In the genomic region with DNA sequence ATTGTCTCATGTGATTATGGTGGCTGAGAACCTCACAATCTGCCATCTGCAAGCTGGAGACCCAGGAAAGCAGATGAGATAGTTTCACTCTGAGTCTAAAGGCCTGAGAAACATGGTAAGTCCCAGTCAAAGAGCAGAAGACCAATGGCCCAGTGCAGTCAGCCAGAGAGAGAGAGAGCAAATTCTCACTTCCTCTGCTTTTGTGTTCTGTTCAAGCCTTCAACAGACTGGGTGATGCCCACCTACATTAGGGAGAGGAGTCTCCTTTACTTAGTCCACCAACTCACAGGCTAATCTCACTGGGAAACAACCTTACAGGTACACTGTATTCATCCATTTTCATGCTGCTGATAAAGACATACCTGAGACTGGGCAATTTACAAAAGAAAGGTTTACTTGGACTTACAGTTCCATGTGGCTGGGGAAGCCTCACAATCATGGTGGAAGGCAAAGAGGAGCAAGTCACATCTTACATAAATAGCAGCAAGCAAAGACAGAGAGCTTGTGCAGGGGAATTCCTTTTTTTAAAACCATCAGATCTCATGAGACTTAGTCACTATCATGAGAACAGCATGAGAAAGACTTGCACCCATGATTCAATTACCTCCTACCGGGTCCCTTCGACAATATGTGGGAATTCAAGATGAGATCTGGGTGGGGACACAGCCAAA, we compare ENCODE assay signal across 14 cellular contexts. TPM values are rescaled to one million over a fixed set of nuclear protein-coding genes. Genes with fewer than 3 reads are reported as not detected.
DNase-seq lines count a peak whose midpoint lies in the region; ATAC-seq and TF ChIP-seq lines count a peak whose summit lies in the region.
"Had no signal": no experiment of that assay in that cellular context is flagged by ENCODE, and none has a peak within 500 bp of the region (broad histone marks: within the 10 kb centered on the region; RNA-seq: fewer than 3 reads in every experiment).

No MANE protein-coding gene starts in this region.

- H3K27ac ChIP-seq in substantia nigra (ENCODE audit: low read depth, low read length, poor library complexity, severe bottlenecking), result no peak overlapping the region
- H3K27ac ChIP-seq: C4-2B had no signal

- no peak for DNase-seq in mucosa of descending colon
- no peak for DNase-seq in BE2C
- DNase-seq in T1000 (lab: John Stamatoyannopoulos, UW), result no peak
- no peak for DNase-seq in substantia nigra (lab: John Stamatoyannopoulos, UW)
- DNase-seq: activated CD8-positive, alpha-beta memory T cell treated with anti-CD3 and anti-CD28 coated beads, Interleukin-2, amount 50 U/mL, for 4 hours; midbrain; NCI-H187 had no signal

- H3K36me3 ChIP-seq in mucosa of descending colon (ENCODE audit: low read depth) (no peaks in the 10 kb centered on the region), BE2C (no peaks in the 10 kb centered on the region)

- TF ChIP-seq CTCF in mucosa of descending colon (IDR thresholded peaks at IDR 0.05) (no peak), BE2C (IDR thresholded peaks at IDR 0.05; ENCODE audit: low read depth, low read length) (no peak)

- no peaks in the 10 kb centered on the region for H3K9me3 ChIP-seq in mucosa of descending colon
- H3K9me3 ChIP-seq in BE2C, result no peaks in the 10 kb centered on the region

- H3K4me1 ChIP-seq in mucosa of descending colon (ENCODE audit: low read depth), result no peaks in the 10 kb centered on the region
- no peaks in the 10 kb centered on the region for H3K4me1 ChIP-seq in BE2C

- intact Hi-C loops in mucosa of descending colon (cut with DNase I, micrococcal nuclease), result no loop called here

- H3K4me3 ChIP-seq in mucosa of descending colon (no peak overlapping the region), BE2C (ENCODE audit: low read depth, low read length) (no peak overlapping the region)

- H3K27me3 ChIP-seq in BE2C, result no peaks in the 10 kb centered on the region

- ATAC-seq in GM18502 (IDR thresholded peaks at IDR 0.05; ENCODE audit: poor library complexity, unreplicated experiment) (peak; percentile 90), GM19452 (IDR thresholded peaks at IDR 0.05; ENCODE audit: unreplicated experiment) (peak; percentile 85), HG02852 (IDR thresholded peaks at IDR 0.05; ENCODE audit: unreplicated experiment) (peak; percentile 88), HG03469 (IDR thresholded peaks at IDR 0.05; ENCODE audit: unreplicated experiment) (peak; percentile 75), mucosa of descending colon (no peak)

RNA-seq across cellular contexts. Expression of a gene that starts 4.7 kb away (rescaled TPM):
- under 1 TPM in 2 of 3 donors, not detected in 1; 0.35 to 0.73 TPM for total RNA-seq in mucosa of descending colon
- polyA plus RNA-seq in BE2C (2012; ENCODE audit: insufficient read depth, insufficient read length, low read depth), result not detected
- total RNA-seq: OCI-LY7 had no signal
- polyA plus RNA-seq: IgD-negative memory B cell had no signal

RNA-seq across cellular contexts. Expression of a gene that starts 27.3 kb away (rescaled TPM):
- 10 to 100 TPM; 47.1 to 56.4 (median 53.5) TPM for total RNA-seq in mucosa of descending colon
- 50.2 TPM for polyA plus RNA-seq in BE2C (2012; ENCODE audit: insufficient read depth, insufficient read length, low read depth)
